Comparison of ENCODE assay signal across 11 cellular contexts in the genomic region with DNA sequence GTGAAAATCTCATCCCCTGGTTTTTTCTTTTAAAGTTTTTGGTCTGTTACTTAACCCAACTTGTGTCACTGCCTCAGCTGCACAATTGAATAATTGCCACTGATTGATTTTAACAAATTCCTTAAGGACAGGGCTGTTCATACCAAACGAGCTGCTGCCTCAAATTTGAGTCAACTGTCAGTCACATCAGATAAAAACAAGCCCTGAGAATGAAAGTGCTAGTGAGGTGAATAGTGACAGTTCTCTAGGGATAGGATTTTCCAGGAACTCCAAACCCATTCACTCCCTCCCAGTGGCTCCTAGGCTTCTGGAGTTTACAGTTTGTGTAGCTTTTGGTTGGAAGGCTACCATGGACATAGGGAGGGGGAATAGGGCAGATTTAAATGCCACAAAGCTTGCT.
"Had no signal": no experiment of that assay in that cellular context is flagged by ENCODE, and none has a peak within 500 bp of the region (broad histone marks: within the 10 kb centered on the region; RNA-seq: fewer than 3 reads in every experiment).

No MANE protein-coding gene starts in this region.

- H3K4me1 ChIP-seq: HAP-1 had no signal

- H3K4me2 ChIP-seq: GM23338 had no signal

- H3K4me1 Mint-ChIP-seq: GM23338, H9 had no signal

- H2AFZ ChIP-seq: GM23248, GM23338 had no signal

- H3K9ac ChIP-seq: GM23248 had no signal

- H3K27ac ChIP-seq: GM23248 had no signal

- H3K4me3 ChIP-seq: GM23248, GM23338, HAP-1 had no signal

- H3K9me3 ChIP-seq: HAP-1 had no signal

- DNase-seq: GM23248, GOT3, H7, H9, HCEC 1CT, HFFc6 had no signal

- H3K9me3 Mint-ChIP-seq: GM23338, H9 had no signal

- FAIRE-seq: H1, H54 had no signal

- ATAC-seq: GM23338, HCT116 had no signal

- H3K36me3 ChIP-seq: HAP-1 had no signal

- H3K4me3 Mint-ChIP-seq: GM23338, H9, HFFc6 had no signal

- H3K27ac Mint-ChIP-seq: GM23338, H9, HFFc6 had no signal
